Comparison of ENCODE assay signal across 19 cellular contexts in genomic region chr9:72986522-72987116, GRCh38. TPM values are rescaled to one million over a fixed set of nuclear protein-coding genes. Genes with fewer than 3 reads are reported as not detected.
"Had no signal": no experiment of that assay in that cellular context is flagged by ENCODE, and none has a peak within 500 bp of the region (broad histone marks: within the 10 kb centered on the region; RNA-seq: fewer than 3 reads in every experiment).

No MANE protein-coding gene starts in this region.

- H3K27ac ChIP-seq: colonic mucosa, esophagus muscularis mucosa, hepatocyte, neutrophil, right atrium auricular region, suprapubic skin, tibial artery, upper lobe of right lung had no signal

- H3K4me3 ChIP-seq: colonic mucosa, esophagus muscularis mucosa, hepatocyte, right atrium auricular region, smooth muscle cell, suprapubic skin, tibial artery, upper lobe of right lung had no signal

- H3K36me3 Mint-ChIP-seq: naive thymus-derived CD8-positive, alpha-beta T cell had no signal

- H3K36me3 ChIP-seq: colonic mucosa, esophagus muscularis mucosa, neutrophil, right atrium auricular region, suprapubic skin, tibial artery, upper lobe of right lung had no signal

- H3K9me3 Mint-ChIP-seq: naive thymus-derived CD8-positive, alpha-beta T cell had no signal

- H3K27me3 ChIP-seq: colonic mucosa, esophagus muscularis mucosa, hepatocyte, neutrophil, right atrium auricular region, suprapubic skin, tibial artery, upper lobe of right lung had no signal

- H3K4me3 Mint-ChIP-seq: naive thymus-derived CD8-positive, alpha-beta T cell had no signal

- H3K9me3 ChIP-seq: colonic mucosa, esophagus muscularis mucosa, neutrophil, right atrium auricular region, suprapubic skin, tibial artery, upper lobe of right lung had no signal

- H3K4me1 Mint-ChIP-seq: naive thymus-derived CD8-positive, alpha-beta T cell had no signal

- ATAC-seq: naive thymus-derived CD8-positive, alpha-beta T cell; upper lobe of right lung had no signal

- H3K27ac Mint-ChIP-seq: naive thymus-derived CD8-positive, alpha-beta T cell had no signal

- DNase-seq: caudate nucleus; colonic mucosa; dermis blood vessel endothelial cell; foreskin melanocyte; head of caudate nucleus; kidney glomerular epithelial cell; naive thymus-derived CD8-positive, alpha-beta T cell; posterior cingulate gyrus; stimulated activated CD4-positive, alpha-beta T cell treated with anti-CD3 and anti-CD28 coated beads, Interleukin-2, amount 100 ng/mL, for 48 hours; stimulated activated naive CD4-positive, alpha-beta T cell treated with Interleukin-2 at 50 U/mL for 16 hours; tibial artery; upper lobe of right lung had no signal

- H3K4me1 ChIP-seq: colonic mucosa, right atrium auricular region, upper lobe of right lung had no signal

RNA-seq across cellular contexts. Expression of gene ALDH1A1, which starts 33.8 kb away (rescaled TPM):
- polyA plus RNA-seq: neural cell had no signal
